1 cellular context compared by ENCODE assay signal in genomic region chr17:79796570-79797491, GRCh38.
TF ChIP-seq lines count a peak whose summit lies in the region.

Gene CBX8, minus strand, starts transcription at chr17:79797077. Its CDS starts 79 bp downstream, at chr17:79796998.

TF ChIP-seq in HepG2, 621 proteins besides CTCF, POLR2A, EP300 and RAD21 (continued from another document and continues in another):
- TF ChIP-seq ZBTB14 (CRISPR knock-in tag; IDR thresholded peaks at IDR 0.05) (no peak; the same call in 1 of the 2 replicates), MED1 (CRISPR knock-in tag; IDR thresholded peaks at IDR 0.05) (peak; percentile 64), MTA3 (CRISPR knock-in tag; IDR thresholded peaks at IDR 0.05) (no peak), ZNF136 (CRISPR knock-in tag; IDR thresholded peaks at IDR 0.05; ENCODE audit: low read depth) (peak; percentile 40; the same call in 1 of the 2 replicates), KLF13 (CRISPR knock-in tag; IDR thresholded peaks at IDR 0.05) (no peak), ZNF670 (CRISPR knock-in tag; IDR thresholded peaks at IDR 0.05; ENCODE audit: borderline replicate concordance) (no peak), CEBPG (CRISPR knock-in tag; IDR thresholded peaks at IDR 0.05) (no peak; the same call in 1 of the 2 replicates), CC2D1A (CRISPR knock-in tag; IDR thresholded peaks at IDR 0.05) (no peak), ZBTB4 (CRISPR knock-in tag; IDR thresholded peaks at IDR 0.05; ENCODE audit: borderline replicate concordance) (no peak), FLYWCH1 (CRISPR knock-in tag; IDR thresholded peaks at IDR 0.05) (no peak), SNAPC2 (CRISPR knock-in tag; IDR thresholded peaks at IDR 0.05) (peak; percentile 11; the same call in 1 of the 2 replicates), REXO4 (CRISPR knock-in tag; IDR thresholded peaks at IDR 0.05; ENCODE audit: borderline replicate concordance) (no peak), ZNF704 (CRISPR knock-in tag; IDR thresholded peaks at IDR 0.05; ENCODE audit: borderline replicate concordance) (no peak), HDAC2 (CRISPR knock-in tag; IDR thresholded peaks at IDR 0.05) (no peak), MXD3 (CRISPR knock-in tag; IDR thresholded peaks at IDR 0.05) (peak; percentile 74; the same call in 1 of the 2 replicates), ZNF598 (CRISPR knock-in tag; IDR thresholded peaks at IDR 0.05; ENCODE audit: borderline replicate concordance) (no peak), TRAFD1 (CRISPR knock-in tag; IDR thresholded peaks at IDR 0.05; ENCODE audit: borderline replicate concordance) (peak; percentile 32; the same call in 1 of the 2 replicates), ZSCAN30 (CRISPR knock-in tag; IDR thresholded peaks at IDR 0.05) (no peak), ARID3A (IDR thresholded peaks at IDR 0.05; ENCODE audit: low read depth, low read length) (no peak), ZNF616 (CRISPR knock-in tag; IDR thresholded peaks at IDR 0.05; ENCODE audit: low read depth) (no peak), REPIN1 (CRISPR knock-in tag; IDR thresholded peaks at IDR 0.05; ENCODE audit: borderline replicate concordance, low read depth) (no peak; the same call in 1 of the 2 replicates), ZBTB39 (CRISPR knock-in tag; IDR thresholded peaks at IDR 0.05) (no peak), ZBTB34 (CRISPR knock-in tag; IDR thresholded peaks at IDR 0.05) (no peak), RBFOX2 (IDR thresholded peaks at IDR 0.05; ENCODE audit: low read depth, low read length) (peak; percentile 85), TFDP1 (CRISPR knock-in tag; IDR thresholded peaks at IDR 0.05; ENCODE audit: borderline replicate concordance) (peak; percentile 42; the same call in 1 of the 2 replicates), ZNF326 (CRISPR knock-in tag; IDR thresholded peaks at IDR 0.05; ENCODE audit: borderline replicate concordance) (no peak), ETV6 (CRISPR knock-in tag; conservative IDR thresholded peaks at IDR 0.05) (no peak), ZNF660 (CRISPR knock-in tag; IDR thresholded peaks at IDR 0.05; ENCODE audit: borderline replicate concordance, low read depth) (no peak), ZNF574 (CRISPR knock-in tag; IDR thresholded peaks at IDR 0.05) (peak; percentile 83), SOX6 (IDR thresholded peaks at IDR 0.05) (no peak), SOX6 (CRISPR knock-in tag; IDR thresholded peaks at IDR 0.05) (peak; percentile 63; the same call in 1 of the 2 replicates), IRF1 (CRISPR knock-in tag; IDR thresholded peaks at IDR 0.05; ENCODE audit: low read depth) (no peak), DZIP1 (CRISPR knock-in tag; IDR thresholded peaks at IDR 0.05) (peak; percentile 69; the same call in 1 of the 2 replicates), PRPF4 (IDR thresholded peaks at IDR 0.05; ENCODE audit: low read depth, low read length, poor library complexity, severe bottlenecking) (no peak), SOX5 (CRISPR knock-in tag; IDR thresholded peaks at IDR 0.05; ENCODE audit: borderline replicate concordance) (no peak; the same call in 1 of the 2 replicates), SMAD1 (CRISPR knock-in tag; IDR thresholded peaks at IDR 0.05; ENCODE audit: borderline replicate concordance, low read depth) (no peak), RELA (CRISPR knock-in tag; IDR thresholded peaks at IDR 0.05) (no peak)
